1 cellular context compared by ENCODE assay signal in the genomic region with DNA sequence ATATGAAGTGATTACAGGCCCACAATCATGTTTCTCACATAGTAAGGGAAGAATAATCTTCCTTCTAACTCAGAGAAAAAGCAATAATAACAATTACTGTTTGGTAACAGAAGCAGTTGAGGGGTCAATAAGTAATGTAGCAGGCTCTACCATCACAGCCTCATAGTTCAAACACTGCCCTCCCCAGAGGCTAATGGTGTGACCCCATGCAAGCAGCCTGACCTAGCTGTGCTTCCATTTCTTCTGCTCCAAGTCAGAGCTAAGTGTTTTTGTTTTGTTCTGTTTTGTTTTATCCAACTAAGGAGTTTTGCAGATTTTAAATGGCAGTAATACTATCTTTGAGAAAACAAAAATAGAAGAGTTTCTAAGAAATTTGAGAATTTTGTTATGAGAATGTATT.
TF ChIP-seq lines count a peak whose summit lies in the region.

No MANE protein-coding gene starts in this region.

TF ChIP-seq in WTC11, 78 proteins besides CTCF, POLR2A, EP300 and RAD21 (continued from another document):
- TF ChIP-seq, protein P1, sequence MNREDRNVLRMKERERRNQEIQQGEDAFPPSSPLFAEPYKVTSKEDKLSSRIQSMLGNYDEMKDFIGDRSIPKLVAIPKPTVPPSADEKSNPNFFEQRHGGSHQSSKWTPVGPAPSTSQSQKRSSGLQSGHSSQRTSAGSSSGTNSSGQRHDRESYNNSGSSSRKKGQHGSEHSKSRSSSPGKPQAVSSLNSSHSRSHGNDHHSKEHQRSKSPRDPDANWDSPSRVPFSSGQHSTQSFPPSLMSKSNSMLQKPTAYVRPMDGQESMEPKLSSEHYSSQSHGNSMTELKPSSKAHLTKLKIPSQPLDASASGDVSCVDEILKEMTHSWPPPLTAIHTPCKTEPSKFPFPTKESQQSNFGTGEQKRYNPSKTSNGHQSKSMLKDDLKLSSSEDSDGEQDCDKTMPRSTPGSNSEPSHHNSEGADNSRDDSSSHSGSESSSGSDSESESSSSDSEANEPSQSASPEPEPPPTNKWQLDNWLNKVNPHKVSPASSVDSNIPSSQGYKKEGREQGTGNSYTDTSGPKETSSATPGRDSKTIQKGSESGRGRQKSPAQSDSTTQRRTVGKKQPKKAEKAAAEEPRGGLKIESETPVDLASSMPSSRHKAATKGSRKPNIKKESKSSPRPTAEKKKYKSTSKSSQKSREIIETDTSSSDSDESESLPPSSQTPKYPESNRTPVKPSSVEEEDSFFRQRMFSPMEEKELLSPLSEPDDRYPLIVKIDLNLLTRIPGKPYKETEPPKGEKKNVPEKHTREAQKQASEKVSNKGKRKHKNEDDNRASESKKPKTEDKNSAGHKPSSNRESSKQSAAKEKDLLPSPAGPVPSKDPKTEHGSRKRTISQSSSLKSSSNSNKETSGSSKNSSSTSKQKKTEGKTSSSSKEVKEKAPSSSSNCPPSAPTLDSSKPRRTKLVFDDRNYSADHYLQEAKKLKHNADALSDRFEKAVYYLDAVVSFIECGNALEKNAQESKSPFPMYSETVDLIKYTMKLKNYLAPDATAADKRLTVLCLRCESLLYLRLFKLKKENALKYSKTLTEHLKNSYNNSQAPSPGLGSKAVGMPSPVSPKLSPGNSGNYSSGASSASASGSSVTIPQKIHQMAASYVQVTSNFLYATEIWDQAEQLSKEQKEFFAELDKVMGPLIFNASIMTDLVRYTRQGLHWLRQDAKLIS (CRISPR knock-in tag; IDR thresholded peaks at IDR 0.05; ENCODE audit: borderline replicate concordance): no peak
